ENCODE assay signal across 2 cellular contexts in genomic region chr9:89350988-89351557, GRCh38.
A peak's percentile ranks its signal among the peaks of the same experiment; 100 is the strongest.
TF ChIP-seq lines count a peak whose summit lies in the region.

No MANE protein-coding gene starts in this region.

TF ChIP-seq in WTC11, 78 proteins besides CTCF, POLR2A, EP300 and RAD21:
- TF ChIP-seq ZNF532 (CRISPR knock-in tag; IDR thresholded peaks at IDR 0.05; ENCODE audit: borderline replicate concordance), result no peak
- peak; percentile 56; the same call in 1 of the 2 replicates for TF ChIP-seq GABPB1 (CRISPR knock-in tag; IDR thresholded peaks at IDR 0.05)
TF ChIP-seq in WTC11: peak in this region for 1.

TF ChIP-seq in HepG2, 621 proteins besides CTCF, POLR2A, EP300 and RAD21 (continued from another document and continues in another):
- no peak for TF ChIP-seq NFAT5 (CRISPR knock-in tag; IDR thresholded peaks at IDR 0.05)
- TF ChIP-seq GLMP (CRISPR knock-in tag; IDR thresholded peaks at IDR 0.05; ENCODE audit: borderline replicate concordance), result no peak
- no peak for TF ChIP-seq FOXM1 (CRISPR knock-in tag; IDR thresholded peaks at IDR 0.05)
- TF ChIP-seq PRPF4 (IDR thresholded peaks at IDR 0.05; ENCODE audit: low read depth, low read length, poor library complexity, severe bottlenecking), result no peak
- peak; percentile 45 for TF ChIP-seq ZMYM3 (CRISPR knock-in tag; IDR thresholded peaks at IDR 0.05)
- peak; percentile 62; the same call in 1 of the 2 replicates for TF ChIP-seq TARDBP (CRISPR knock-in tag; IDR thresholded peaks at IDR 0.05)
- no peak for TF ChIP-seq SRSF4 (IDR thresholded peaks at IDR 0.05; ENCODE audit: low read depth, low read length, poor library complexity, severe bottlenecking)
- peak; percentile 59; the same call in 1 of the 2 replicates for TF ChIP-seq ZNF335 (CRISPR knock-in tag; IDR thresholded peaks at IDR 0.05)
- TF ChIP-seq ZKSCAN8 (CRISPR knock-in tag; IDR thresholded peaks at IDR 0.05; ENCODE audit: borderline replicate concordance), result peak; percentile 72; the same call in 1 of the 2 replicates
- no peak for TF ChIP-seq ESRRA (CRISPR knock-in tag; IDR thresholded peaks at IDR 0.05; ENCODE audit: low read depth)
- no peak for TF ChIP-seq CHCHD3 (CRISPR knock-in tag; IDR thresholded peaks at IDR 0.05)
- no peak for TF ChIP-seq ASH2L (IDR thresholded peaks at IDR 0.05; ENCODE audit: insufficient read length, low read depth, low read length)
- TF ChIP-seq ZNF607 (CRISPR knock-in tag; IDR thresholded peaks at IDR 0.05; ENCODE audit: borderline replicate concordance), result peak; percentile 77; the same call in 1 of the 2 replicates
- TF ChIP-seq ARNT (IDR thresholded peaks at IDR 0.05), result no peak
- no peak for TF ChIP-seq POLR2AphosphoS2 (IDR thresholded peaks at IDR 0.05; ENCODE audit: low read depth, low read length)
- no peak for TF ChIP-seq ZNF143 (CRISPR knock-in tag; IDR thresholded peaks at IDR 0.05)
- no peak; the same call in 1 of the 2 replicates for TF ChIP-seq CREB1 (IDR thresholded peaks at IDR 0.05)
- TF ChIP-seq CREB1 (CRISPR knock-in tag; IDR thresholded peaks at IDR 0.05), result peak; percentile 84
- TF ChIP-seq E2F5 (CRISPR knock-in tag; conservative IDR thresholded peaks at IDR 0.05), result no peak
- TF ChIP-seq, protein P1, sequence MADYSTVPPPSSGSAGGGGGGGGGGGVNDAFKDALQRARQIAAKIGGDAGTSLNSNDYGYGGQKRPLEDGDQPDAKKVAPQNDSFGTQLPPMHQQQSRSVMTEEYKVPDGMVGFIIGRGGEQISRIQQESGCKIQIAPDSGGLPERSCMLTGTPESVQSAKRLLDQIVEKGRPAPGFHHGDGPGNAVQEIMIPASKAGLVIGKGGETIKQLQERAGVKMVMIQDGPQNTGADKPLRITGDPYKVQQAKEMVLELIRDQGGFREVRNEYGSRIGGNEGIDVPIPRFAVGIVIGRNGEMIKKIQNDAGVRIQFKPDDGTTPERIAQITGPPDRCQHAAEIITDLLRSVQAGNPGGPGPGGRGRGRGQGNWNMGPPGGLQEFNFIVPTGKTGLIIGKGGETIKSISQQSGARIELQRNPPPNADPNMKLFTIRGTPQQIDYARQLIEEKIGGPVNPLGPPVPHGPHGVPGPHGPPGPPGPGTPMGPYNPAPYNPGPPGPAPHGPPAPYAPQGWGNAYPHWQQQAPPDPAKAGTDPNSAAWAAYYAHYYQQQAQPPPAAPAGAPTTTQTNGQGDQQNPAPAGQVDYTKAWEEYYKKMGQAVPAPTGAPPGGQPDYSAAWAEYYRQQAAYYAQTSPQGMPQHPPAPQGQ (CRISPR knock-in tag; IDR thresholded peaks at IDR 0.05; ENCODE audit: borderline replicate concordance), result no peak
- no peak for TF ChIP-seq NCOA5 (CRISPR knock-in tag; IDR thresholded peaks at IDR 0.05)
- no peak; the same call in 1 of the 2 replicates for TF ChIP-seq ZNF232 (CRISPR knock-in tag; IDR thresholded peaks at IDR 0.05; ENCODE audit: borderline replicate concordance)
- TF ChIP-seq MZF1 (CRISPR knock-in tag; IDR thresholded peaks at IDR 0.05; ENCODE audit: borderline replicate concordance), result no peak
- no peak for TF ChIP-seq CAMTA2 (CRISPR knock-in tag; IDR thresholded peaks at IDR 0.05; ENCODE audit: borderline replicate concordance)
- TF ChIP-seq GZF1 (CRISPR knock-in tag; IDR thresholded peaks at IDR 0.05), result no peak
- no peak for TF ChIP-seq ZNF20 (CRISPR knock-in tag; IDR thresholded peaks at IDR 0.05)
- TF ChIP-seq PTBP1 (IDR thresholded peaks at IDR 0.05; ENCODE audit: low read depth, low read length, poor library complexity, severe bottlenecking), result no peak
- TF ChIP-seq, protein P2, sequence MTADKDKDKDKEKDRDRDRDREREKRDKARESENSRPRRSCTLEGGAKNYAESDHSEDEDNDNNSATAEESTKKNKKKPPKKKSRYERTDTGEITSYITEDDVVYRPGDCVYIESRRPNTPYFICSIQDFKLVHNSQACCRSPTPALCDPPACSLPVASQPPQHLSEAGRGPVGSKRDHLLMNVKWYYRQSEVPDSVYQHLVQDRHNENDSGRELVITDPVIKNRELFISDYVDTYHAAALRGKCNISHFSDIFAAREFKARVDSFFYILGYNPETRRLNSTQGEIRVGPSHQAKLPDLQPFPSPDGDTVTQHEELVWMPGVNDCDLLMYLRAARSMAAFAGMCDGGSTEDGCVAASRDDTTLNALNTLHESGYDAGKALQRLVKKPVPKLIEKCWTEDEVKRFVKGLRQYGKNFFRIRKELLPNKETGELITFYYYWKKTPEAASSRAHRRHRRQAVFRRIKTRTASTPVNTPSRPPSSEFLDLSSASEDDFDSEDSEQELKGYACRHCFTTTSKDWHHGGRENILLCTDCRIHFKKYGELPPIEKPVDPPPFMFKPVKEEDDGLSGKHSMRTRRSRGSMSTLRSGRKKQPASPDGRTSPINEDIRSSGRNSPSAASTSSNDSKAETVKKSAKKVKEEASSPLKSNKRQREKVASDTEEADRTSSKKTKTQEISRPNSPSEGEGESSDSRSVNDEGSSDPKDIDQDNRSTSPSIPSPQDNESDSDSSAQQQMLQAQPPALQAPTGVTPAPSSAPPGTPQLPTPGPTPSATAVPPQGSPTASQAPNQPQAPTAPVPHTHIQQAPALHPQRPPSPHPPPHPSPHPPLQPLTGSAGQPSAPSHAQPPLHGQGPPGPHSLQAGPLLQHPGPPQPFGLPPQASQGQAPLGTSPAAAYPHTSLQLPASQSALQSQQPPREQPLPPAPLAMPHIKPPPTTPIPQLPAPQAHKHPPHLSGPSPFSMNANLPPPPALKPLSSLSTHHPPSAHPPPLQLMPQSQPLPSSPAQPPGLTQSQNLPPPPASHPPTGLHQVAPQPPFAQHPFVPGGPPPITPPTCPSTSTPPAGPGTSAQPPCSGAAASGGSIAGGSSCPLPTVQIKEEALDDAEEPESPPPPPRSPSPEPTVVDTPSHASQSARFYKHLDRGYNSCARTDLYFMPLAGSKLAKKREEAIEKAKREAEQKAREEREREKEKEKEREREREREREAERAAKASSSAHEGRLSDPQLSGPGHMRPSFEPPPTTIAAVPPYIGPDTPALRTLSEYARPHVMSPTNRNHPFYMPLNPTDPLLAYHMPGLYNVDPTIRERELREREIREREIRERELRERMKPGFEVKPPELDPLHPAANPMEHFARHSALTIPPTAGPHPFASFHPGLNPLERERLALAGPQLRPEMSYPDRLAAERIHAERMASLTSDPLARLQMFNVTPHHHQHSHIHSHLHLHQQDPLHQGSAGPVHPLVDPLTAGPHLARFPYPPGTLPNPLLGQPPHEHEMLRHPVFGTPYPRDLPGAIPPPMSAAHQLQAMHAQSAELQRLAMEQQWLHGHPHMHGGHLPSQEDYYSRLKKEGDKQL (CRISPR knock-in tag; IDR thresholded peaks at IDR 0.05; ENCODE audit: low read depth), result peak; percentile 86
- TF ChIP-seq RARG (CRISPR knock-in tag; IDR thresholded peaks at IDR 0.05; ENCODE audit: low read depth), result no peak
- TF ChIP-seq, protein P3, sequence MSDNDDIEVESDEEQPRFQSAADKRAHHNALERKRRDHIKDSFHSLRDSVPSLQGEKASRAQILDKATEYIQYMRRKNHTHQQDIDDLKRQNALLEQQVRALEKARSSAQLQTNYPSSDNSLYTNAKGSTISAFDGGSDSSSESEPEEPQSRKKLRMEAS (IDR thresholded peaks at IDR 0.05), result peak; percentile 63
- TF ChIP-seq SOX13 (IDR thresholded peaks at IDR 0.05), result peak; percentile 86
- peak in 1 of 2 experiments; percentile 96; a peak in 2 of 4 replicates for TF ChIP-seq SOX13 (CRISPR knock-in tag; conservative IDR thresholded peaks at IDR 0.05 in 1 of 2, IDR thresholded peaks at IDR 0.05 in 1 of 2)
- TF ChIP-seq, protein P4, sequence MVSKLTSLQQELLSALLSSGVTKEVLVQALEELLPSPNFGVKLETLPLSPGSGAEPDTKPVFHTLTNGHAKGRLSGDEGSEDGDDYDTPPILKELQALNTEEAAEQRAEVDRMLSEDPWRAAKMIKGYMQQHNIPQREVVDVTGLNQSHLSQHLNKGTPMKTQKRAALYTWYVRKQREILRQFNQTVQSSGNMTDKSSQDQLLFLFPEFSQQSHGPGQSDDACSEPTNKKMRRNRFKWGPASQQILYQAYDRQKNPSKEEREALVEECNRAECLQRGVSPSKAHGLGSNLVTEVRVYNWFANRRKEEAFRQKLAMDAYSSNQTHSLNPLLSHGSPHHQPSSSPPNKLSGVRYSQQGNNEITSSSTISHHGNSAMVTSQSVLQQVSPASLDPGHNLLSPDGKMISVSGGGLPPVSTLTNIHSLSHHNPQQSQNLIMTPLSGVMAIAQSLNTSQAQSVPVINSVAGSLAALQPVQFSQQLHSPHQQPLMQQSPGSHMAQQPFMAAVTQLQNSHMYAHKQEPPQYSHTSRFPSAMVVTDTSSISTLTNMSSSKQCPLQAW (CRISPR knock-in tag; IDR thresholded peaks at IDR 0.05), result peak; percentile 84
- no peak for TF ChIP-seq ZNF24 (IDR thresholded peaks at IDR 0.05)
- TF ChIP-seq TCF7L2 (IDR thresholded peaks at IDR 0.05; ENCODE audit: low read depth, low read length), result no peak
- TF ChIP-seq KAT8 (CRISPR knock-in tag; IDR thresholded peaks at IDR 0.05), result peak; percentile 60; the same call in 1 of the 2 replicates
- TF ChIP-seq ZNF563 (CRISPR knock-in tag; IDR thresholded peaks at IDR 0.05), result no peak
- TF ChIP-seq YEATS4 (CRISPR knock-in tag; IDR thresholded peaks at IDR 0.05; ENCODE audit: borderline replicate concordance), result peak; percentile 56; the same call in 1 of the 2 replicates
- no peak for TF ChIP-seq ZNF839 (CRISPR knock-in tag; IDR thresholded peaks at IDR 0.05; ENCODE audit: borderline replicate concordance)
- no peak for TF ChIP-seq RELA (CRISPR knock-in tag; IDR thresholded peaks at IDR 0.05)
- TF ChIP-seq, protein P5, sequence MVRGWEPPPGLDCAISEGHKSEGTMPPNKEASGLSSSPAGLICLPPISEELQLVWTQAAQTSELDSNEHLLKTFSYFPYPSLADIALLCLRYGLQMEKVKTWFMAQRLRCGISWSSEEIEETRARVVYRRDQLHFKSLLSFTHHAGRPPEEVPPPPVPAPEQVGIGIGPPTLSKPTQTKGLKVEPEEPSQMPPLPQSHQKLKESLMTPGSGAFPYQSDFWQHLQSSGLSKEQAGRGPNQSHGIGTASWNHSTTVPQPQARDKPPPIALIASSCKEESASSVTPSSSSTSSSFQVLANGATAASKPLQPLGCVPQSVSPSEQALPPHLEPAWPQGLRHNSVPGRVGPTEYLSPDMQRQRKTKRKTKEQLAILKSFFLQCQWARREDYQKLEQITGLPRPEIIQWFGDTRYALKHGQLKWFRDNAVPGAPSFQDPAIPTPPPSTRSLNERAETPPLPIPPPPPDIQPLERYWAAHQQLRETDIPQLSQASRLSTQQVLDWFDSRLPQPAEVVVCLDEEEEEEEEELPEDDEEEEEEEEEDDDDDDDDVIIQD (CRISPR knock-in tag; IDR thresholded peaks at IDR 0.05; ENCODE audit: low read depth), result peak; percentile 23; the same call in 1 of the 2 replicates
- TF ChIP-seq, protein P6, sequence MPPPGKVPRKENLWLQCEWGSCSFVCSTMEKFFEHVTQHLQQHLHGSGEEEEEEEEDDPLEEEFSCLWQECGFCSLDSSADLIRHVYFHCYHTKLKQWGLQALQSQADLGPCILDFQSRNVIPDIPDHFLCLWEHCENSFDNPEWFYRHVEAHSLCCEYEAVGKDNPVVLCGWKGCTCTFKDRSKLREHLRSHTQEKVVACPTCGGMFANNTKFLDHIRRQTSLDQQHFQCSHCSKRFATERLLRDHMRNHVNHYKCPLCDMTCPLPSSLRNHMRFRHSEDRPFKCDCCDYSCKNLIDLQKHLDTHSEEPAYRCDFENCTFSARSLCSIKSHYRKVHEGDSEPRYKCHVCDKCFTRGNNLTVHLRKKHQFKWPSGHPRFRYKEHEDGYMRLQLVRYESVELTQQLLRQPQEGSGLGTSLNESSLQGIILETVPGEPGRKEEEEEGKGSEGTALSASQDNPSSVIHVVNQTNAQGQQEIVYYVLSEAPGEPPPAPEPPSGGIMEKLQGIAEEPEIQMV (CRISPR knock-in tag; IDR thresholded peaks at IDR 0.05; ENCODE audit: low read depth), result no peak
